Comparison of ENCODE assay signal across 20 cellular contexts in the genomic region with DNA sequence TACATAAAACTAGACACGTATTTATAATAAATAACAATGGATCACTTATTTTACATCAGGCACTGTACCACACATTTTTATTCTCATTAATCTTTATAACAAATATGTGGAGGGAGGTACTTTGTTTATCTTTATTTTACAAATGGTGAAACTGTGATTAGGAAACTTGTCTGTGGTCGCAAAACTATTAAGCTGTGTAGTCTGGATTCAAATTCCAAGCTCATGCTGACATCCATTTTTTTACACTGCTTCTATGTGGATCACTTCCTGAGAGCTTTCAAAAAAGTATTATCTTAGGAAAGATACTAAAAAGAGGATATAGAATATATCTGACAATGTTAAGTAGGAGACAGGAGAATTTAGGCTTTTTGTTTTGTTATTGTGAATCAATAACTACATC.
A peak's percentile ranks its signal among the peaks of the same experiment; 100 is the strongest.
DNase-seq lines count a peak whose midpoint lies in the region; TF ChIP-seq lines count a peak whose summit lies in the region.
"Had no signal": no experiment of that assay in that cellular context is flagged by ENCODE, and none has a peak within 500 bp of the region (broad histone marks: within the 10 kb centered on the region; RNA-seq: fewer than 3 reads in every experiment).

No MANE protein-coding gene starts in this region.

- H3K9ac ChIP-seq in adipocyte (ENCODE audit: low read length) = no peak overlapping the region

- CTCF ChIA-PET in RWPE1 (lab: Yijun Ruan, JAX) = interaction anchor here (0.6 kb wide), 1 partner anchor 553 kb away, joined by 5 read pairs; no protein-coding TSS in a partner anchor

- H3K36me3 ChIP-seq in adipocyte (ENCODE audit: control insufficient read depth, insufficient read depth, low read length, severe bottlenecking) = no peaks in the 10 kb centered on the region

- no peak overlapping the region for H3K27ac ChIP-seq in RWPE1
- H3K27ac ChIP-seq: C4-2B, SK-N-MC had no signal

- POLR2A ChIA-PET in RWPE1 (lab: Yijun Ruan, JAX; ENCODE audit: low non-redundant PET) = no interaction called here

- no peaks in the 10 kb centered on the region for H3K9me3 ChIP-seq in adipocyte (ENCODE audit: control insufficient read depth, low read length)

- no peak for TF ChIP-seq CTCF in AG10803 (conservative IDR thresholded peaks at IDR 0.05; ENCODE audit: low read length)
- TF ChIP-seq CTCF in fibroblast of mammary gland (conservative IDR thresholded peaks at IDR 0.05; ENCODE audit: control insufficient read depth, insufficient read depth, low read depth, low read length) = no peak
- TF ChIP-seq CTCF in RWPE1 (conservative IDR thresholded peaks at IDR 0.05; ENCODE audit: low read depth) = no peak

- no peaks in the 10 kb centered on the region for H3K27me3 ChIP-seq in adipocyte (replicated peaks; ENCODE audit: control insufficient read depth, insufficient read depth, low read length)

- no peak overlapping the region for H3K4me3 ChIP-seq in AG10803 (ENCODE audit: low read length)
- no peak overlapping the region for H3K4me3 ChIP-seq in adipocyte (ENCODE audit: low read length)
- no peak overlapping the region for H3K4me3 ChIP-seq in fibroblast of mammary gland (ENCODE audit: control insufficient read depth, low read depth, low read length)
- no peak overlapping the region for H3K4me3 ChIP-seq in skeletal muscle cell (ENCODE audit: low read depth, low read length)
- H3K4me3 ChIP-seq: K562, SK-N-MC had no signal

- H3K4me1 ChIP-seq in adipocyte (ENCODE audit: control insufficient read depth, insufficient read depth, low read length) = peaks cover 24% of the 10 kb centered on the region

- DNase-seq in AG10803 (ENCODE audit: low read depth) = peak; percentile 69
- DNase-seq in adipocyte (ENCODE audit: low read depth) = peak; percentile 4
- DNase-seq in fibroblast of mammary gland (ENCODE audit: low read depth) = peak; percentile 20
- peak; percentile 31 for DNase-seq in skeletal muscle cell (ENCODE audit: low read depth)
- DNase-seq in stimulated activated CD4-positive, alpha-beta T cell treated with anti-CD3 and anti-CD28 coated beads, Interleukin-4, amount 100 ng/mL, for 1 hour = no peak
- DNase-seq in stimulated activated CD4-positive, alpha-beta T cell treated with anti-CD3 and anti-CD28 coated beads, Interleukin-2, amount 100 ng/mL, for 48 hours = no peak
- no peak for DNase-seq in RWPE1 (ENCODE audit: low spot score)
- DNase-seq: DMS79 treated with DMSO at 0.1 percent for 48 hours; HCEC 1CT; NCI-H1092 treated with DMSO at 0.1 percent for 48 hours; NCI-H146; NCI-H2081; NCI-H2171 treated with DMSO at 0.1 percent for 48 hours; NCI-H446 treated with DMSO at 0.1 percent for 48 hours; NCI-H69; NK-92 treated with Interleukin-12 subunit alpha and Interleukin-12 subunit beta, amount 100 ng/mL, for 24 hours; SHP77 had no signal

Comparison
In these comparisons a context has a peak if more than half of its experiments do, and no peak if none do; other contexts are left out.
1. DNase-seq: peak in AG10803 (single experiment), adipocyte (single experiment), fibroblast of mammary gland (single experiment) and skeletal muscle cell (single experiment); none in stimulated activated CD4-positive, alpha-beta T cell treated with anti-CD3 and anti-CD28 coated beads, Interleukin-4, amount 100 ng/mL, for 1 hour (single experiment), stimulated activated CD4-positive, alpha-beta T cell treated with anti-CD3 and anti-CD28 coated beads, Interleukin-2, amount 100 ng/mL, for 48 hours (0 of 2) and RWPE1 (single experiment).